8 cellular contexts compared by ENCODE assay signal in the genomic region with DNA sequence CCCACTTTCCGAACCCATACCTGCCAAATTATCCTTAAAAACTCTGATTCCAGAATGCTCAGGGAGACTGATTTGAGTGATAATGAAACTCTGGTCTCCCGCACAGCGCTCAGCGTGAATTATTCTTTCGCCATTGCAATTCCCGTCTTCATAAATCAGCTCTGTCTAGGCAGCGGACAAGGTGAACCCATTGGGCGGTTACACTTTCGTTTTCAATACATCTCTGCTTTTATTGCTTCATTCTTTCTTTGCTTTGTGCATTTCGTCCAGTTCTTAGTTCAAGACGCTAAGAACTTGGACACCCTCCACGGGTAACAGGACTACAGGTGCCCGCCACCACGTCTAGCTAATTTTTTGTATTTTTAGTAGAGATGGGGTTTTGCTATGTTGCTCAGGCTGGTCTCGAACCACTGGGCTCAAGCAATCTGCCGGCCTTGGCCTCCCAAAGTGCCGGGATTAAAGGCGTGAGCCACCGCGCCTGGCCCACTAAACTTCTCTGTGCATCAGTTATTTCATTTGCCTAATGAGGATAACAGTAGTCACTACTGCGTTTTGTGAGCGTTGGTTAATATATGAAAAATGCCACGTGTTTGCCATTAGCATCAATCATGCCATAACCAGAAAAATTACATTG. TPM values are rescaled to one million over a fixed set of nuclear protein-coding genes. Genes with fewer than 3 reads are reported as not detected.
DNase-seq lines count a peak whose midpoint lies in the region; ATAC-seq and TF ChIP-seq lines count a peak whose summit lies in the region.

No MANE protein-coding gene starts in this region.

- peaks cover 7 to 22% of the 10 kb centered on the region in 2 donors for H3K4me1 Mint-ChIP-seq in stimulated activated naive B cell treated with anti-CD40 and anti-IgM and Interleukin-4, amounts not matched to agents 10 μg/mL and 1 μg/mL and 100 μg/mL, for 72 hours

- H3K9ac ChIP-seq in HUES6 (ENCODE audit: low read length) (peak overlapping the region; percentile 51), iPS-20b (ENCODE audit: low read depth, low read length) (peak overlapping the region; percentile 19; the same call in 1 of the 2 replicates)

- H3K27me3 ChIP-seq in HUES6 (ENCODE audit: control insufficient read depth, insufficient read depth, low read length) (no peaks in the 10 kb centered on the region), iPS-20b (ENCODE audit: insufficient read depth, low read length) (no peaks in the 10 kb centered on the region)

- H3K36me3 ChIP-seq in HUES6 (ENCODE audit: control insufficient read depth, insufficient read depth, low read length) (peaks cover 19% of the 10 kb centered on the region), iPS-20b (ENCODE audit: insufficient read depth, low read depth, low read length) (peaks cover 14% of the 10 kb centered on the region; the same call in 1 of the 2 replicates)

- peaks cover 48 to 51% of the 10 kb centered on the region in 2 donors for H3K36me3 Mint-ChIP-seq in activated naive CD4-positive, alpha-beta T cell treated with anti-CD3 and anti-CD28 coated beads, Interleukin-2, amount 50 U/mL, for 72 hours
- peaks cover 20 to 25% of the 10 kb centered on the region in 2 donors for H3K36me3 Mint-ChIP-seq in stimulated activated naive B cell treated with anti-CD40 and anti-IgM and Interleukin-4, amounts not matched to agents 10 μg/mL and 1 μg/mL and 100 μg/mL, for 72 hours

- no peak for ATAC-seq in activated naive CD4-positive, alpha-beta T cell treated with anti-CD3 and anti-CD28 coated beads, Interleukin-2, amount 50 U/mL, for 72 hours
- no peak for ATAC-seq in stimulated activated naive B cell treated with anti-CD40 and anti-IgM and Interleukin-4, amounts not matched to agents 10 μg/mL and 1 μg/mL and 100 μg/mL, for 72 hours (replicated peaks)
- ATAC-seq in GM19467 (IDR thresholded peaks at IDR 0.05; ENCODE audit: unreplicated experiment) = no peak

- peaks cover 0 to 4% of the 10 kb centered on the region in 2 donors for H3K27me3 Mint-ChIP-seq in stimulated activated naive B cell treated with anti-CD40 and anti-IgM and Interleukin-4, amounts not matched to agents 10 μg/mL and 1 μg/mL and 100 μg/mL, for 72 hours

- H3K4me1 ChIP-seq in HUES6 (ENCODE audit: control insufficient read depth, insufficient read depth, low read length) = peaks cover 15% of the 10 kb centered on the region
- peaks cover 9% of the 10 kb centered on the region; the same call in 1 of the 2 replicates for H3K4me1 ChIP-seq in iPS-20b (ENCODE audit: insufficient read depth, low read length)

- no peak for TF ChIP-seq CTCF in GM20000 (IDR thresholded peaks at IDR 0.05; ENCODE audit: extremely low read depth, missing control alignments)

- H3K4me3 ChIP-seq in HUES6 (ENCODE audit: low read depth, low read length) = peak overlapping the region; percentile 93
- H3K4me3 ChIP-seq in iPS-20b (ENCODE audit: low read length) = peak overlapping the region; percentile 58; the same call in 1 of the 2 replicates

- H3K27ac Mint-ChIP-seq in activated naive CD4-positive, alpha-beta T cell treated with anti-CD3 and anti-CD28 coated beads, Interleukin-2, amount 50 U/mL, for 72 hours = peak overlapping the region; percentile 84 to 91
- peak overlapping the region; percentile 94 for H3K27ac Mint-ChIP-seq in stimulated activated naive B cell treated with anti-CD40 and anti-IgM and Interleukin-4, amounts not matched to agents 10 μg/mL and 1 μg/mL and 100 μg/mL, for 72 hours

- H3K9me3 ChIP-seq in HUES6 (ENCODE audit: control insufficient read depth, insufficient read depth, low read depth, low read length) = peaks cover 2% of the 10 kb centered on the region; the same call in 1 of the 2 replicates
- no peaks in the 10 kb centered on the region for H3K9me3 ChIP-seq in iPS-20b (ENCODE audit: insufficient read depth, low read depth, low read length)

- H3K27ac ChIP-seq in HUES6 (ENCODE audit: low read depth, low read length) (peak overlapping the region; percentile 16; the same call in 1 of the 2 replicates), iPS-20b (ENCODE audit: low read length) (no peak overlapping the region)

- DNase-seq in activated naive CD4-positive, alpha-beta T cell treated with anti-CD3 and anti-CD28 coated beads, Interleukin-2, amount 50 U/mL, for 72 hours (ENCODE audit: low spot score in 2 of 2) = no peak
- no peak for DNase-seq in stimulated activated naive B cell treated with anti-CD40 and anti-IgM and Interleukin-4, amounts not matched to agents 10 μg/mL and 1 μg/mL and 100 μg/mL, for 72 hours
- DNase-seq in UCSD-AML1 (lab: John Stamatoyannopoulos, UW; ENCODE audit: unreplicated experiment) (no peak), MV-4-11 (lab: John Stamatoyannopoulos, UW) (no peak), GM20000 (ENCODE audit: low spot score) (no peak)

- H3K4me3 Mint-ChIP-seq in stimulated activated naive B cell treated with anti-CD40 and anti-IgM and Interleukin-4, amounts not matched to agents 10 μg/mL and 1 μg/mL and 100 μg/mL, for 72 hours = peak overlapping the region; percentile 89 to 91

- H3K9me3 Mint-ChIP-seq in activated naive CD4-positive, alpha-beta T cell treated with anti-CD3 and anti-CD28 coated beads, Interleukin-2, amount 50 U/mL, for 72 hours = peaks cover 6% of the 10 kb centered on the region in 2 donors
- peaks cover 0 to 8% of the 10 kb centered on the region in 2 donors for H3K9me3 Mint-ChIP-seq in stimulated activated naive B cell treated with anti-CD40 and anti-IgM and Interleukin-4, amounts not matched to agents 10 μg/mL and 1 μg/mL and 100 μg/mL, for 72 hours

RNA-seq across cellular contexts. Expression of a gene that starts 0.9 kb away (rescaled TPM):
- total RNA-seq in activated naive CD4-positive, alpha-beta T cell treated with anti-CD3 and anti-CD28 coated beads, Interleukin-2, amount 50 U/mL, for 72 hours = 1,000 to 10,000 TPM in 1 of 2 donors, 100 to 1,000 TPM in 1; 472 to 1,846 TPM

RNA-seq across cellular contexts. Expression of a gene that starts 36.3 kb away (rescaled TPM):
- total RNA-seq in activated naive CD4-positive, alpha-beta T cell treated with anti-CD3 and anti-CD28 coated beads, Interleukin-2, amount 50 U/mL, for 72 hours = 10 to 100 TPM; 16.9 to 32.3 TPM
